28 cellular contexts compared by ENCODE assay signal in genomic region chr6:132065556-132065955, GRCh38.
DNase-seq lines count a peak whose midpoint lies in the region; ATAC-seq, FAIRE-seq and TF ChIP-seq lines count a peak whose summit lies in the region.
"Had no signal": no experiment of that assay in that cellular context is flagged by ENCODE, and none has a peak within 500 bp of the region (broad histone marks: within the 10 kb centered on the region; RNA-seq: fewer than 3 reads in every experiment).

No MANE protein-coding gene starts in this region.

- no peak for ATAC-seq in HG02763 (IDR thresholded peaks at IDR 0.05; ENCODE audit: unreplicated experiment)
- ATAC-seq: activated CD8-positive, alpha-beta T cell treated with anti-CD3 and anti-CD28 coated beads for 36 hours; GM12878; pancreas had no signal

- no peak overlapping the region for H3K4me3 ChIP-seq in Loucy (ENCODE audit: low read length, poor library complexity, severe bottlenecking)
- no peak overlapping the region for H3K4me3 ChIP-seq in astrocyte (ENCODE audit: insufficient read depth, low read depth, low read length)
- H3K4me3 ChIP-seq in keratinocyte (ENCODE audit: control insufficient read depth in 2 of 3, extremely low read depth in 1 of 3, insufficient read depth in 2 of 3, low read depth in 1 of 3, low read length in 3 of 3) = no peak overlapping the region
- H3K4me3 ChIP-seq: ascending aorta, GM12878, lung, pancreas, transverse colon had no signal

- no peaks in the 10 kb centered on the region for H4K20me1 ChIP-seq in Loucy (ENCODE audit: insufficient read depth, low read length, poor library complexity, severe bottlenecking)
- H4K20me1 ChIP-seq in astrocyte (ENCODE audit: insufficient read depth, low read length) = no peaks in the 10 kb centered on the region
- H4K20me1 ChIP-seq in keratinocyte (ENCODE audit: control insufficient read depth, extremely low read depth, insufficient read depth, low read length) = no peaks in the 10 kb centered on the region

- H2AFZ ChIP-seq in Loucy (ENCODE audit: low read length) = peak overlapping the region; percentile 5; the same call in 1 of the 2 replicates
- H2AFZ ChIP-seq in astrocyte (ENCODE audit: low read depth, low read length) = no peak overlapping the region
- peak overlapping the region; percentile 28 for H2AFZ ChIP-seq in keratinocyte (ENCODE audit: control insufficient read depth, low read length)

- H3K9me3 ChIP-seq in Loucy (ENCODE audit: insufficient read depth, low read depth, low read length) (no peaks in the 10 kb centered on the region), astrocyte (ENCODE audit: insufficient read depth, low read depth, low read length) (no peaks in the 10 kb centered on the region), keratinocyte (ENCODE audit: control insufficient read depth, low read depth, low read length) (no peaks in the 10 kb centered on the region)
- H3K9me3 ChIP-seq: ascending aorta, Caco-2, pancreas, transverse colon had no signal

- H3K4me3 Mint-ChIP-seq in astrocyte (ENCODE audit: unreplicated experiment) = no peak overlapping the region
- H3K4me3 Mint-ChIP-seq: activated CD8-positive, alpha-beta T cell treated with anti-CD3 and anti-CD28 coated beads for 36 hours; activated naive CD8-positive, alpha-beta T cell had no signal

- FAIRE-seq in astrocyte (lab: Jason Lieb, UNC) (no peak), keratinocyte (lab: Jason Lieb, UNC) (peak; percentile 60)
- FAIRE-seq: endometrium, GM12878, kidney, pancreas, small intestine had no signal

- no peaks in the 10 kb centered on the region for H3K27me3 ChIP-seq in Loucy (ENCODE audit: insufficient read depth, low read length, poor library complexity, severe bottlenecking)
- no peaks in the 10 kb centered on the region for H3K27me3 ChIP-seq in astrocyte (ENCODE audit: insufficient read depth, low read length)
- H3K27me3 ChIP-seq in keratinocyte (ENCODE audit: control insufficient read depth, extremely low read depth, insufficient read depth, low read length) = no peaks in the 10 kb centered on the region
- H3K27me3 ChIP-seq: ascending aorta, pancreas, transverse colon had no signal

- no peaks in the 10 kb centered on the region for H3F3A ChIP-seq in Loucy (ENCODE audit: low read depth)

- H3K9me3 Mint-ChIP-seq in astrocyte (ENCODE audit: unreplicated experiment) = no peaks in the 10 kb centered on the region
- H3K9me3 Mint-ChIP-seq: activated CD8-positive, alpha-beta T cell treated with anti-CD3 and anti-CD28 coated beads for 36 hours had no signal

- H3K9ac ChIP-seq in Loucy (ENCODE audit: low read depth, low read length, poor library complexity, severe bottlenecking) (no peak overlapping the region), astrocyte (ENCODE audit: low read length) (no peak overlapping the region), keratinocyte (ENCODE audit: control insufficient read depth, extremely low read depth, insufficient read depth, low read length) (no peak overlapping the region)

- peaks cover 30% of the 10 kb centered on the region for H3K4me1 ChIP-seq in Loucy (ENCODE audit: insufficient read depth, low read length, poor library complexity, severe bottlenecking)
- peaks cover 33% of the 10 kb centered on the region for H3K4me1 ChIP-seq in astrocyte (ENCODE audit: insufficient read depth, low read length)
- peaks cover 26% of the 10 kb centered on the region for H3K4me1 ChIP-seq in keratinocyte (ENCODE audit: control insufficient read depth, extremely low read depth, insufficient read depth, low read length)
- H3K4me1 ChIP-seq: ascending aorta, pancreas, transverse colon had no signal

- DNase-seq in DMS53 treated with DMSO at 0.1 percent for 48 hours (lab: John Stamatoyannopoulos, UW; ENCODE audit: unreplicated experiment) (peak; percentile 8), astrocyte (ENCODE audit: low read depth) (peak; percentile 52), keratinocyte (ENCODE audit: low read depth, low spot score) (peak; percentile 55), medulla oblongata (ENCODE audit: extremely low spot score) (no peak), hepatic stellate cell (ENCODE audit: low spot score) (no peak)
- DNase-seq: activated CD8-positive, alpha-beta T cell treated with anti-CD3 and anti-CD28 coated beads for 36 hours; C1 segment of cervical spinal cord; Caco-2; HCEC 1CT; Kasumi-1; kidney; NCI-H1092; NCI-H1930; NCI-H345; NCI-H748 treated with DMSO at 0.1 percent for 48 hours; pancreas; retina; RPMI8226; small intestine; stimulated activated CD4-positive, alpha-beta T cell treated with anti-CD3 and anti-CD28 coated beads, Interleukin-2, amount 100 ng/mL, for 24 hours; transverse colon had no signal

- no peak overlapping the region for H3K27ac ChIP-seq in astrocyte (ENCODE audit: low read depth, low read length)
- H3K27ac ChIP-seq in keratinocyte (ENCODE audit: control insufficient read depth, insufficient read depth, low read length) = peak overlapping the region; percentile 34
- H3K27ac ChIP-seq: ascending aorta, pancreas, transverse colon had no signal

- H3K27ac Mint-ChIP-seq in astrocyte (ENCODE audit: unreplicated experiment) = peak overlapping the region; percentile 97
- H3K27ac Mint-ChIP-seq: activated CD8-positive, alpha-beta T cell treated with anti-CD3 and anti-CD28 coated beads for 36 hours; activated naive CD8-positive, alpha-beta T cell had no signal

- H3K36me3 ChIP-seq in Loucy (ENCODE audit: insufficient read depth, low read length) = no peaks in the 10 kb centered on the region
- no peaks in the 10 kb centered on the region for H3K36me3 ChIP-seq in astrocyte (ENCODE audit: insufficient read depth, low read length)
- no peaks in the 10 kb centered on the region for H3K36me3 ChIP-seq in keratinocyte (ENCODE audit: control insufficient read depth in 2 of 2, extremely low read depth in 1 of 2, insufficient read depth in 2 of 2, low read length in 2 of 2)
- H3K36me3 ChIP-seq: ascending aorta, pancreas, transverse colon had no signal

- H3K36me3 Mint-ChIP-seq in astrocyte (ENCODE audit: low read depth, unreplicated experiment) = no peaks in the 10 kb centered on the region
- H3K36me3 Mint-ChIP-seq: activated naive CD8-positive, alpha-beta T cell had no signal

- H3K9me2 ChIP-seq in Loucy (replicated peaks; ENCODE audit: low read depth, low read length) = no peaks in the 10 kb centered on the region

- peaks cover 50% of the 10 kb centered on the region for H3K4me1 Mint-ChIP-seq in astrocyte (ENCODE audit: low read depth, unreplicated experiment)

- H3K79me2 ChIP-seq in Loucy (ENCODE audit: insufficient read depth, low read length) (no peaks in the 10 kb centered on the region), astrocyte (ENCODE audit: insufficient read depth, low read length) (no peaks in the 10 kb centered on the region), keratinocyte (ENCODE audit: control insufficient read depth, insufficient read depth, low read length) (no peaks in the 10 kb centered on the region)

- dilution Hi-C loops in keratinocyte (cut with MboI; ENCODE audit: extremely low pct_ligation_motif_present, low sequenced_read_pairs) = no loop called here

- no peak for TF ChIP-seq CTCF in Loucy (conservative IDR thresholded peaks at IDR 0.05; ENCODE audit: low read length)
- TF ChIP-seq CTCF in astrocyte (IDR thresholded peaks at IDR 0.05; ENCODE audit: insufficient read depth, low read depth, low read length) = no peak
- no peak for TF ChIP-seq CTCF in keratinocyte (optimal IDR thresholded peaks at IDR 0.05 in 1 of 3, IDR thresholded peaks at IDR 0.05 in 1 of 3, conservative IDR thresholded peaks at IDR 0.05 in 1 of 3; ENCODE audit: extremely low read depth in 1 of 3, insufficient read depth in 2 of 3, low read length in 3 of 3)

- H3K9me1 ChIP-seq in keratinocyte (ENCODE audit: control insufficient read depth, extremely low read depth, insufficient read depth, low read length) = no peaks in the 10 kb centered on the region

- H3K4me2 ChIP-seq in Loucy (ENCODE audit: low read depth, low read length, poor library complexity, severe bottlenecking) = no peak overlapping the region
- no peak overlapping the region for H3K4me2 ChIP-seq in astrocyte (ENCODE audit: low read length)
- peak overlapping the region; percentile 30 for H3K4me2 ChIP-seq in keratinocyte (ENCODE audit: control insufficient read depth, extremely low read depth, insufficient read depth, low read depth, low read length)

- H3K27me3 Mint-ChIP-seq in astrocyte (ENCODE audit: low read depth, unreplicated experiment) = no peaks in the 10 kb centered on the region
- H3K27me3 Mint-ChIP-seq: activated CD8-positive, alpha-beta T cell treated with anti-CD3 and anti-CD28 coated beads for 36 hours had no signal

Comparison
In these comparisons a context has a peak if more than half of its experiments do, and no peak if none do; other contexts are left out.
1. DNase-seq: peak in DMS53 treated with DMSO at 0.1 percent for 48 hours (single experiment), astrocyte (single experiment) and keratinocyte (single experiment); none in medulla oblongata (single experiment) and hepatic stellate cell (single experiment).